In genomic region chr12:55930771-55931316, GRCh38 we compare ENCODE assay signal across 8 cellular contexts. TPM values are rescaled to one million over a fixed set of nuclear protein-coding genes. Genes with fewer than 3 reads are reported as not detected.
DNase-seq lines count a peak whose midpoint lies in the region; ATAC-seq and TF ChIP-seq lines count a peak whose summit lies in the region.

Gene DGKA (plus strand): TSS chr12:55931162. CDS start chr12:55936504, 5,342 bp downstream.

- H3K36me3 ChIP-seq in esophagus (ENCODE audit: control insufficient read depth in 2 of 2, insufficient read depth in 2 of 2, low read length in 1 of 2): no peaks in the 10 kb centered on the region

- intact Hi-C loops in natural killer cell (cut with micrococcal nuclease): loop anchor here (5.0 kb wide), 1 partner anchor 204 kb away; the partner anchor contains the start of gene CD63

- DNase-seq in DMS114 treated with DMSO at 0.1 percent for 48 hours (lab: John Stamatoyannopoulos, UW; ENCODE audit: unreplicated experiment): peak; percentile 78
- peak; percentile 81 for DNase-seq in OCI-M1 (lab: John Stamatoyannopoulos, UW)
- DNase-seq in activated T-cell treated with anti-CD3 and anti-CD28 coated beads, Interleukin-2, amount 50 U/mL, for 1 hour: peak; percentile 74
- DNase-seq in natural killer cell: peak; percentile 25

- H3K9me3 Mint-ChIP-seq in natural killer cell: no peaks in the 10 kb centered on the region
- no peaks in the 10 kb centered on the region for H3K9me3 Mint-ChIP-seq in stimulated activated naive CD8-positive, alpha-beta T cell treated with anti-CD3 and anti-CD28 coated beads, Interleukin-15, Interleukin-2, amounts not matched to agents 100 ng/mL and 50 ng/mL, for 24 hours

- peaks cover 51 to 65% of the 10 kb centered on the region in 2 donors for H3K4me1 Mint-ChIP-seq in natural killer cell
- H3K4me1 Mint-ChIP-seq in stimulated activated naive CD8-positive, alpha-beta T cell treated with anti-CD3 and anti-CD28 coated beads, Interleukin-15, Interleukin-2, amounts not matched to agents 100 ng/mL and 50 ng/mL, for 24 hours (ENCODE audit: low read depth): peaks cover 72% of the 10 kb centered on the region

- TF ChIP-seq CTCF in natural killer cell (IDR thresholded peaks at IDR 0.05): peak; percentile 47

- peak within 1 kb of the TSS; percentile 96 to 99 for H3K27ac ChIP-seq in esophagus (ENCODE audit: low read depth in 2 of 2, low read length in 1 of 2)

- no peaks in the 10 kb centered on the region for H3K27me3 Mint-ChIP-seq in natural killer cell (ENCODE audit: low read depth in 2 of 2)
- no peaks in the 10 kb centered on the region for H3K27me3 Mint-ChIP-seq in stimulated activated naive CD8-positive, alpha-beta T cell treated with anti-CD3 and anti-CD28 coated beads, Interleukin-15, Interleukin-2, amounts not matched to agents 100 ng/mL and 50 ng/mL, for 24 hours

- H3K27ac Mint-ChIP-seq in natural killer cell: peak within 1 kb of the TSS; percentile 97 to 98
- H3K27ac Mint-ChIP-seq in stimulated activated naive CD8-positive, alpha-beta T cell treated with anti-CD3 and anti-CD28 coated beads, Interleukin-15, Interleukin-2, amounts not matched to agents 100 ng/mL and 50 ng/mL, for 24 hours: peak within 1 kb of the TSS; percentile 97

- peaks cover 0 to 9% of the 10 kb centered on the region in 2 donors for H3K4me1 ChIP-seq in esophagus (ENCODE audit: control insufficient read depth in 2 of 2, insufficient read depth in 2 of 2, low read length in 1 of 2)

- no peaks in the 10 kb centered on the region for H3K36me3 Mint-ChIP-seq in natural killer cell
- peaks cover 35% of the 10 kb centered on the region for H3K36me3 Mint-ChIP-seq in stimulated activated naive CD8-positive, alpha-beta T cell treated with anti-CD3 and anti-CD28 coated beads, Interleukin-15, Interleukin-2, amounts not matched to agents 100 ng/mL and 50 ng/mL, for 24 hours (ENCODE audit: low read depth)

- no peaks in the 10 kb centered on the region for H3K9me3 ChIP-seq in esophagus (ENCODE audit: control insufficient read depth in 2 of 2, insufficient read depth in 1 of 2, low read depth in 1 of 2, low read length in 1 of 2)

- WGBS in esophagus, 2 donors: 17 to 34% methylated on average over 3 of the region's 3 CpGs

- no peaks in the 10 kb centered on the region for H3K27me3 ChIP-seq in esophagus (ENCODE audit: control insufficient read depth in 1 of 2, insufficient read depth in 2 of 2, low read length in 2 of 2)

- peak within 1 kb of the TSS; percentile 80 to 82 for H3K4me3 ChIP-seq in esophagus (ENCODE audit: low read depth in 1 of 2, low read length in 2 of 2)

- ATAC-seq in HG03108 (IDR thresholded peaks at IDR 0.05; ENCODE audit: unreplicated experiment) (peak; percentile 17), natural killer cell (no peak), GM21737 (IDR thresholded peaks at IDR 0.05; ENCODE audit: unreplicated experiment) (no peak)

- peak within 1 kb of the TSS; percentile 99 for H3K4me3 Mint-ChIP-seq in natural killer cell
- peak within 1 kb of the TSS; percentile 95 for H3K4me3 Mint-ChIP-seq in stimulated activated naive CD8-positive, alpha-beta T cell treated with anti-CD3 and anti-CD28 coated beads, Interleukin-15, Interleukin-2, amounts not matched to agents 100 ng/mL and 50 ng/mL, for 24 hours

RNA-seq across cellular contexts. Expression of gene DGKA, which starts in this region (rescaled TPM):
- polyA plus RNA-seq in esophagus: 100 to 1,000 TPM; 128 to 291 TPM
- total RNA-seq in natural killer cell: 100 to 1,000 TPM; 137 to 145 (median 142) TPM

Comparison
In these comparisons a context has a peak if more than half of its experiments do, and no peak if none do; other contexts are left out.
1. DNase-seq: peak in every context shown above with its lines; median percentile 81 in OCI-M1; 78 in DMS114 treated with DMSO at 0.1 percent for 48 hours; 74 in activated T-cell treated with anti-CD3 and anti-CD28 coated beads, Interleukin-2, amount 50 U/mL, for 1 hour; 25 in natural killer cell.